Comparison of ENCODE assay signal across 9 cellular contexts in the genomic region with DNA sequence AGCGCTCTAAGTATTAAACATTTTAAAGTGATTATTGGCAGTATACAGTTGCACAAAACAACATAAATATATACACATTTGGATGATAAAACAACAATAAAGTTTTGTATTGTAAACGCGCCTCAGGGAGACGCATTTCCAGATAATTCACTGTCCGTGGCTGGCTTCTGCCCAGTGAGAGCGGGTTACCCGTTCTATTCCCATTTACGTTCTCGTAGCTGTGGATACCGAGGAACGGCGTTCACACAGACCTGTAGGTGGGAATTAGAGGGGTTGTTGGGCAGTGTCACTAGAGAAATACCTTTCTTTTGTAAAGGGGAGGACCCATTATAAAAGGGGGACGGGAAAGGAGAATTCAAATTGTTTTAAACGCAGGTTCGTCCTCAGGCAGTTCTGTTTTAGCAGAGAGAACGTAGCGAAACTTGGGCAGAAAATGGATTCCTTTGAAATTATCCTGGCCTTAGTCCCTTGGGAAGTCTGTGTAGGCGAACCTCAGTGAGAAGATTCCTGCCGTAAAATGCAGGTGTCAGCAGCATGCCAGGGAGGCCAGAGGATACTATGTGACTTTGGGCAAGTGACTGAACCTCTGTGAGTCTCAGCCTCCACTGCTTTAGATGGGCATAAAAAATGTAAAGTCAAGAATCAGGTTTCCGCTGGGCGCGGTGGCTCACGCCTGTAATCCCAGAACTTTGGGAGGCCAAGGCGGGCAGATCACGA. TPM values are rescaled to one million over a fixed set of nuclear protein-coding genes. Genes with fewer than 3 reads are reported as not detected.
DNase-seq lines count a peak whose midpoint lies in the region; ATAC-seq lines count a peak whose summit lies in the region.
"Had no signal": no experiment of that assay in that cellular context is flagged by ENCODE, and none has a peak within 500 bp of the region (broad histone marks: within the 10 kb centered on the region; RNA-seq: fewer than 3 reads in every experiment).

No MANE protein-coding gene starts in this region.

- peak overlapping the region; percentile 87 for H3K27ac Mint-ChIP-seq in T-helper 1 cell treated with Interleukin-12 subunit alpha and Interleukin-12 subunit beta and Interleukin-4 antibody, amounts not matched to agents 30 μg/mL and 1 μg/mL, for 36 hours
- peak overlapping the region; percentile 85 for H3K27ac Mint-ChIP-seq in activated T-helper 2 cell treated with anti-CD3 and anti-CD28 coated beads, Interferon-gamma antibody, Interleukin-2, Interleukin-4, amounts not matched to agents 10 μg/mL and 5 μg/mL and 100 μg/mL, durations not matched to agents 14 hours and 24 hours and 36 hours

- DNase-seq in T-helper 1 cell: no peak
- DNase-seq in activated T-helper 2 cell treated with anti-CD3 and anti-CD28 coated beads, Interferon-gamma antibody, Interleukin-2, Interleukin-4, amounts not matched to agents 10 μg/mL and 5 μg/mL and 100 μg/mL, durations not matched to agents 14 hours and 24 hours and 36 hours (ENCODE audit: low spot score): no peak
- DNase-seq in substantia nigra (lab: John Stamatoyannopoulos, UW): no peak
- no peak for DNase-seq in SHP77 treated with DMSO at 0.1 percent for 48 hours (lab: John Stamatoyannopoulos, UW)
- DNase-seq in NCI-H2171 (lab: John Stamatoyannopoulos, UW): no peak

- peak overlapping the region; percentile 89 for H3K4me3 Mint-ChIP-seq in T-helper 1 cell treated with Interleukin-12 subunit alpha and Interleukin-12 subunit beta and Interleukin-4 antibody, amounts not matched to agents 30 μg/mL and 1 μg/mL, for 36 hours
- peak overlapping the region; percentile 91 for H3K4me3 Mint-ChIP-seq in activated T-helper 2 cell treated with anti-CD3 and anti-CD28 coated beads, Interferon-gamma antibody, Interleukin-2, Interleukin-4, amounts not matched to agents 10 μg/mL and 5 μg/mL and 100 μg/mL, durations not matched to agents 14 hours and 24 hours and 36 hours (ENCODE audit: low read depth)

- peaks cover 27% of the 10 kb centered on the region for H3K4me1 Mint-ChIP-seq in T-helper 1 cell treated with Interleukin-12 subunit alpha and Interleukin-12 subunit beta and Interleukin-4 antibody, amounts not matched to agents 30 μg/mL and 1 μg/mL, for 36 hours (ENCODE audit: low read depth)
- peaks cover 24% of the 10 kb centered on the region for H3K4me1 Mint-ChIP-seq in activated T-helper 2 cell treated with anti-CD3 and anti-CD28 coated beads, Interferon-gamma antibody, Interleukin-2, Interleukin-4, amounts not matched to agents 10 μg/mL and 5 μg/mL and 100 μg/mL, durations not matched to agents 14 hours and 24 hours and 36 hours (ENCODE audit: low read depth)

- no peaks in the 10 kb centered on the region for H3K9me3 Mint-ChIP-seq in T-helper 1 cell treated with Interleukin-12 subunit alpha and Interleukin-12 subunit beta and Interleukin-4 antibody, amounts not matched to agents 30 μg/mL and 1 μg/mL, for 36 hours
- no peaks in the 10 kb centered on the region for H3K9me3 Mint-ChIP-seq in activated T-helper 2 cell treated with anti-CD3 and anti-CD28 coated beads, Interferon-gamma antibody, Interleukin-2, Interleukin-4, amounts not matched to agents 10 μg/mL and 5 μg/mL and 100 μg/mL, durations not matched to agents 14 hours and 24 hours and 36 hours

- H3K27ac ChIP-seq in substantia nigra (ENCODE audit: low read depth, low read length, poor library complexity, severe bottlenecking): peak overlapping the region; percentile 86

- H3K9me3 ChIP-seq in iPS-18c (ENCODE audit: control insufficient read depth, insufficient read depth, low read length): no peaks in the 10 kb centered on the region

- intact Hi-C loops in activated T-helper 2 cell treated with anti-CD3 and anti-CD28 coated beads, Interferon-gamma antibody, Interleukin-2, Interleukin-4, amounts not matched to agents 10 μg/mL and 5 μg/mL and 100 μg/mL, durations not matched to agents 14 hours and 24 hours and 36 hours (cut with micrococcal nuclease): loop anchor here (2.0 kb wide), 2 partner anchors 55 to 61 kb away; a partner anchor contains a TSS

- H3K4me3 ChIP-seq in iPS-18c (ENCODE audit: insufficient read depth, low read depth, low read length): peak overlapping the region; percentile 97

- no peaks in the 10 kb centered on the region for H3K27me3 Mint-ChIP-seq in T-helper 1 cell treated with Interleukin-12 subunit alpha and Interleukin-12 subunit beta and Interleukin-4 antibody, amounts not matched to agents 30 μg/mL and 1 μg/mL, for 36 hours (ENCODE audit: low read depth)
- H3K27me3 Mint-ChIP-seq in activated T-helper 2 cell treated with anti-CD3 and anti-CD28 coated beads, Interferon-gamma antibody, Interleukin-2, Interleukin-4, amounts not matched to agents 10 μg/mL and 5 μg/mL and 100 μg/mL, durations not matched to agents 14 hours and 24 hours and 36 hours (ENCODE audit: low read depth): no peaks in the 10 kb centered on the region

- peaks cover 1% of the 10 kb centered on the region for H3K36me3 Mint-ChIP-seq in T-helper 1 cell treated with Interleukin-12 subunit alpha and Interleukin-12 subunit beta and Interleukin-4 antibody, amounts not matched to agents 30 μg/mL and 1 μg/mL, for 36 hours (ENCODE audit: low read depth)
- peaks cover 14% of the 10 kb centered on the region for H3K36me3 Mint-ChIP-seq in activated T-helper 2 cell treated with anti-CD3 and anti-CD28 coated beads, Interferon-gamma antibody, Interleukin-2, Interleukin-4, amounts not matched to agents 10 μg/mL and 5 μg/mL and 100 μg/mL, durations not matched to agents 14 hours and 24 hours and 36 hours (ENCODE audit: low read depth)

- ATAC-seq in HG03025 (IDR thresholded peaks at IDR 0.05; ENCODE audit: low FRiP score, unreplicated experiment): no peak

RNA-seq across cellular contexts. Expression of a gene that starts 0.8 kb away (rescaled TPM):
- 34.0 and 40.2 TPM in 2 replicates for total RNA-seq in activated T-helper 2 cell treated with anti-CD3 and anti-CD28 coated beads, Interferon-gamma antibody, Interleukin-2, Interleukin-4, amounts not matched to agents 10 μg/mL and 5 μg/mL and 100 μg/mL, durations not matched to agents 14 hours and 24 hours and 36 hours

RNA-seq across cellular contexts. Expression of a gene that starts 36.5 kb away (rescaled TPM):
- total RNA-seq in activated T-helper 2 cell treated with anti-CD3 and anti-CD28 coated beads, Interferon-gamma antibody, Interleukin-2, Interleukin-4, amounts not matched to agents 10 μg/mL and 5 μg/mL and 100 μg/mL, durations not matched to agents 14 hours and 24 hours and 36 hours: not detected in 2 replicates
- total RNA-seq: Daoy had no signal

RNA-seq across cellular contexts. Expression of a gene that starts 40.0 kb away (rescaled TPM):
- total RNA-seq in activated T-helper 2 cell treated with anti-CD3 and anti-CD28 coated beads, Interferon-gamma antibody, Interleukin-2, Interleukin-4, amounts not matched to agents 10 μg/mL and 5 μg/mL and 100 μg/mL, durations not matched to agents 14 hours and 24 hours and 36 hours: 26.0 and 30.7 TPM in 2 replicates

RNA-seq across cellular contexts. Expression of a gene that starts 40.4 kb away (rescaled TPM):
- 405 and 434 TPM in 2 replicates for total RNA-seq in activated T-helper 2 cell treated with anti-CD3 and anti-CD28 coated beads, Interferon-gamma antibody, Interleukin-2, Interleukin-4, amounts not matched to agents 10 μg/mL and 5 μg/mL and 100 μg/mL, durations not matched to agents 14 hours and 24 hours and 36 hours

RNA-seq across cellular contexts. Expression of a gene that starts 54.7 kb away (rescaled TPM):
- 29.3 and 29.9 TPM in 2 replicates for total RNA-seq in activated T-helper 2 cell treated with anti-CD3 and anti-CD28 coated beads, Interferon-gamma antibody, Interleukin-2, Interleukin-4, amounts not matched to agents 10 μg/mL and 5 μg/mL and 100 μg/mL, durations not matched to agents 14 hours and 24 hours and 36 hours
